11 cellular contexts compared by ENCODE assay signal in genomic region chr10:110363572-110364411, GRCh38.
DNase-seq lines count a peak whose midpoint lies in the region; ATAC-seq and TF ChIP-seq lines count a peak whose summit lies in the region.
"Had no signal": no experiment of that assay in that cellular context is flagged by ENCODE, and none has a peak within 500 bp of the region (broad histone marks: within the 10 kb centered on the region; RNA-seq: fewer than 3 reads in every experiment).

No MANE protein-coding gene starts in this region.

- H3K36me3 Mint-ChIP-seq in T-helper 2 cell treated with Interferon-gamma antibody and Interleukin-4, amounts not matched to agents 5 μg/mL and 100 μg/mL, for 36 hours (ENCODE audit: low read depth) = no peaks in the 10 kb centered on the region
- H3K36me3 Mint-ChIP-seq: activated naive CD8-positive, alpha-beta T cell treated with anti-CD3 and anti-CD28 coated beads, Interleukin-2, amount 10 ng/mL, durations not matched to agents 7 days and 5 days; memory B cell had no signal

- ATAC-seq in HG03439 (IDR thresholded peaks at IDR 0.05; ENCODE audit: unreplicated experiment) = no peak

- DNase-seq in SHP77 (lab: John Stamatoyannopoulos, UW) (peak; percentile 32 to 69), SHP77 treated with DMSO at 0.1 percent for 48 hours (lab: John Stamatoyannopoulos, UW) (no peak), epithelial cell of esophagus (ENCODE audit: low read depth) (peak; percentile 65), putamen (ENCODE audit: low spot score) (peak; percentile 35), brain microvascular endothelial cell (no peak), NCI-H510A treated with DMSO at 0.1 percent for 48 hours (lab: John Stamatoyannopoulos, UW) (no peak)
- DNase-seq in T-helper 2 cell treated with Interferon-gamma antibody and Interleukin-4, amounts not matched to agents 5 μg/mL and 100 μg/mL, for 36 hours (ENCODE audit: low spot score) = no peak
- DNase-seq: activated naive CD8-positive, alpha-beta T cell treated with anti-CD3 and anti-CD28 coated beads, Interleukin-2, amount 10 ng/mL, durations not matched to agents 7 days and 5 days had no signal

- H3K27ac Mint-ChIP-seq in T-helper 2 cell treated with Interferon-gamma antibody and Interleukin-4, amounts not matched to agents 5 μg/mL and 100 μg/mL, for 36 hours = peak overlapping the region; percentile 11
- H3K27ac Mint-ChIP-seq: activated naive CD8-positive, alpha-beta T cell treated with anti-CD3 and anti-CD28 coated beads, Interleukin-2, amount 10 ng/mL, durations not matched to agents 7 days and 5 days; memory B cell had no signal

- peak overlapping the region; percentile 16 for H3K4me3 Mint-ChIP-seq in T-helper 2 cell treated with Interferon-gamma antibody and Interleukin-4, amounts not matched to agents 5 μg/mL and 100 μg/mL, for 36 hours
- H3K4me3 Mint-ChIP-seq: activated naive CD8-positive, alpha-beta T cell treated with anti-CD3 and anti-CD28 coated beads, Interleukin-2, amount 10 ng/mL, durations not matched to agents 7 days and 5 days; memory B cell had no signal

- no peaks in the 10 kb centered on the region for H3K27me3 ChIP-seq in brain microvascular endothelial cell (replicated peaks)
- H3K27me3 ChIP-seq: tibial nerve had no signal

- H3K9me3 Mint-ChIP-seq in T-helper 2 cell treated with Interferon-gamma antibody and Interleukin-4, amounts not matched to agents 5 μg/mL and 100 μg/mL, for 36 hours = no peaks in the 10 kb centered on the region
- H3K9me3 Mint-ChIP-seq: activated naive CD8-positive, alpha-beta T cell treated with anti-CD3 and anti-CD28 coated beads, Interleukin-2, amount 10 ng/mL, durations not matched to agents 7 days and 5 days; memory B cell had no signal

- no peak overlapping the region for H3K27ac ChIP-seq in brain microvascular endothelial cell
- H3K27ac ChIP-seq: tibial nerve had no signal

- H3K4me3 ChIP-seq in epithelial cell of esophagus (ENCODE audit: low read length) = no peak overlapping the region
- no peak overlapping the region for H3K4me3 ChIP-seq in brain microvascular endothelial cell (ENCODE audit: low read depth, low read length)
- H3K4me3 ChIP-seq: tibial nerve had no signal

- no peaks in the 10 kb centered on the region for H3K36me3 ChIP-seq in brain microvascular endothelial cell (replicated peaks)
- H3K36me3 ChIP-seq: tibial nerve had no signal

- TF ChIP-seq CTCF in epithelial cell of esophagus (IDR thresholded peaks at IDR 0.05; ENCODE audit: insufficient read depth, low read depth, low read length, missing control alignments) (no peak), brain microvascular endothelial cell (IDR thresholded peaks at IDR 0.05; ENCODE audit: low read depth, low read length, missing control alignments) (no peak)

- no peaks in the 10 kb centered on the region for H3K27me3 Mint-ChIP-seq in T-helper 2 cell treated with Interferon-gamma antibody and Interleukin-4, amounts not matched to agents 5 μg/mL and 100 μg/mL, for 36 hours (ENCODE audit: low read depth)

- in situ Hi-C loops in brain microvascular endothelial cell (cut with HindIII; ENCODE audit: low pct_ligation_motif_present, low sequenced_read_pairs) = no loop called here

- peaks cover 35% of the 10 kb centered on the region for H3K4me1 Mint-ChIP-seq in T-helper 2 cell treated with Interferon-gamma antibody and Interleukin-4, amounts not matched to agents 5 μg/mL and 100 μg/mL, for 36 hours (ENCODE audit: low read depth)

Comparison
In these comparisons a context has a peak if more than half of its experiments do, and no peak if none do; other contexts are left out.
1. DNase-seq: peak in SHP77 (2 of 2), epithelial cell of esophagus (single experiment) and putamen (single experiment); none in SHP77 treated with DMSO at 0.1 percent for 48 hours (single experiment), T-helper 2 cell treated with Interferon-gamma antibody and Interleukin-4, amounts not matched to agents 5 μg/mL and 100 μg/mL, for 36 hours (single experiment), brain microvascular endothelial cell (single experiment) and NCI-H510A treated with DMSO at 0.1 percent for 48 hours (single experiment).